In the genomic region with DNA sequence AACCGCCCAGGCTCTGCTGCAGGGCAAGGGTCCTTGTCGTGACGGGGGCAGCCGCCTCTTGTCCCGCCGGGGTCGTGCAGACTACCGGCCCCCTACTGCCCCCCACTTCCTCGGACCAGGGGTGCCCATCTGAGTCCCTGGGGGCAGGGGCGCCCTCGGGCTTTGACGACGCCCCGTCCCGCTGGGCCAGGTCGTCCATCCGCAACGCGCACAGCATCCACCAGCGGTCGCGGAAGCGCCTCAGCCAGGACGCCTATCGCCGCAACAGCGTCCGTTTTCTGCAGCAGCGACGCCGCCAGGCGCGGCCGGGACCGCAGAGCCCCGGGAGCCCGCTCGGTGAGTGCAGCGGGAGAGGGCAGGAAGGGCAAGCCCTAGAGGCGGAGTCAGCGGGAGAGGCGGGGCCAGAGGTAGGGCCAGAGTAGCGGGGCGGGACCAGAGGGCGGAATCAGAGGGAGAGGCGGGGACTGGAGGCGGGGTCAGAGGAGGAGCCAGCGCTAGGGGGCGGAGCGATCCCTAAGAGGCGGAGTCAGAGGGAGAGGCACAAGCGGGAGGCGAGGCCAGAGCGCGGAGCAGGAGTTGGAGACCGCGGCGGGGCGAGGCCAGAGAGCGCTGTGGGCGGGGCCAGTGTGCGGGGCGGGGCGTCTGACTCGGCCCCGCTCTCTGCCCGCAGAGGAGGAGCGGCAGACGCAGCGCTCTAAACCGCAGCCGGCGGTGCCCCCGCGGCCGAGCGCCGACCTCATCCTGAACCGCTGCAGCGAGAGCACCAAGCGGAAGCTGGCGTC, we compare ENCODE assay signal across 8 cellular contexts. TPM values are rescaled to one million over a fixed set of nuclear protein-coding genes. Genes with fewer than 3 reads are reported as not detected.
A peak's percentile ranks its signal among the peaks of the same experiment; 100 is the strongest.
DNase-seq lines count a peak whose midpoint lies in the region; ATAC-seq and TF ChIP-seq lines count a peak whose summit lies in the region.
"Not testable (repeated sequence)": the region's sequence is repeated elsewhere in the genome, so short reads cannot be mapped to it uniquely, and the experiment has no call there.

No MANE protein-coding gene starts in this region.

- not testable (repeated sequence) for TF ChIP-seq POLR2A in breast epithelium (IDR thresholded peaks at IDR 0.05)

- DNase-seq in AML-193 (lab: John Stamatoyannopoulos, UW): peak; percentile 53 to 72
- peak; percentile 71 for DNase-seq in NCI-H510A treated with DMSO at 0.1 percent for 48 hours (lab: John Stamatoyannopoulos, UW)
- DNase-seq in activated CD4-positive, CD25-positive, alpha-beta regulatory T cell treated with anti-CD3 and anti-CD28 coated beads, Interleukin-2, amount 50 U/mL, for 72 hours: peak; percentile 99
- DNase-seq in breast epithelium (ENCODE audit: low spot score in 2 of 2): peak; percentile 94 to 95
- peak; percentile 96 for DNase-seq in islet precursor cell
- peak; percentile 93 to 95 for DNase-seq in stimulated activated CD4-positive, alpha-beta T cell treated with anti-CD3 and anti-CD28 coated beads, Interleukin-12 subunit alpha, Interleukin-12 subunit beta, amount 100 ng/mL, for 24 hours (ENCODE audit: low read depth in 2 of 2)

- not testable (repeated sequence) for H3K27me3 ChIP-seq in breast epithelium

- ATAC-seq in GM19467 (IDR thresholded peaks at IDR 0.05; ENCODE audit: unreplicated experiment) (peak; percentile 87), HG03460 (IDR thresholded peaks at IDR 0.05; ENCODE audit: unreplicated experiment) (peak; percentile 84)

- peak overlapping the region; percentile 9 to 57 (median 38) for H3K4me3 ChIP-seq in breast epithelium

- not testable (repeated sequence) for TF ChIP-seq CTCF in breast epithelium (IDR thresholded peaks at IDR 0.05)

- intact Hi-C loops in breast epithelium (cut with DNase I; ENCODE audit: low total_unique reads): not testable (repeated sequence)

- not testable (repeated sequence) for H3K9me3 ChIP-seq in breast epithelium

- not testable (repeated sequence) for H3K36me3 ChIP-seq in breast epithelium

- H3K27ac ChIP-seq in breast epithelium: not testable (repeated sequence)

- H3K4me1 ChIP-seq in breast epithelium: not testable (repeated sequence)

RNA-seq across cellular contexts. Expression of a gene that starts 14.7 kb away (rescaled TPM):
- total RNA-seq in breast epithelium: 1 to 10 TPM in 2 of 3 donors, not detected in 1; 5.0 to 6.1 TPM
